ENCODE assay signal across 13 cellular contexts in the genomic region with DNA sequence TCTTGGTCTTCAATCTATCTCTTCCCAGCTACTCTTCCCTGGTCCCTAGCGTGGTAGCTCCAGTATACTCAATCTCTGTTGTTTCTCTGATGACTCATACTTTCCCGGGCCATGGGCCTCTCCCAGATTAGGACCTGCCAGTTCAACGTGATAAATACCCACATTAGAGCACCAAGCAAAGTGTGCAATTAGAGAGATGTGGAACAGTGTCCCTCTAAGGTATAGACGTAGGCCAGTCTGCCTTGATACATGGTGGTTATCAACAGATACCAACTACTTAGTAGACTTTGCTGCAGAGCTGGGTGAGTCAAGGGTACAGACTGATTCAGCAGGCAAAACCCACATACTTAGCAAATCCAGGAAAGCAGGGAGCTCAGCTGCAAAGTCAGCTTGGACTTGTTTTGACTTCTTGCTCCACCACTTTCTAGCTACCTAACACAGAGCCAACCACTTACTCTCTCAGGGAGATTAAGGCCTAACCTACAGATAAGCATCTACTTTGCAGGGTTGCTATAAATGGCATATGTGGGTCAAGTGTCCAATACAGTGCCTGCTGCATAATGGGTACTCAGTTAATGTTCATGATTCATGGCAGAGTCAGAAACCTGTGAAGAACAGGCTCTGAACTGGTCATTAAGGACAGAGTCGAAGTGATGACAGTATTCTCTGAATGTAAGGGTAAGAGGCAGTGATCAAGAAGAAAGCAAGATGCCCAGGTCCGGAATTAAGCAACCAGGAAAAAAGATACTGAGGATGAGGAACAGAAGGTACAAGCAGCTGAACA.
A peak's percentile ranks its signal among the peaks of the same experiment; 100 is the strongest.
DNase-seq lines count a peak whose midpoint lies in the region; ATAC-seq and TF ChIP-seq lines count a peak whose summit lies in the region.
"Had no signal": no experiment of that assay in that cellular context is flagged by ENCODE, and none has a peak within 500 bp of the region (broad histone marks: within the 10 kb centered on the region; RNA-seq: fewer than 3 reads in every experiment).

No MANE protein-coding gene starts in this region.

- BruUV-seq in A673 (replicated peaks; lab: Mats Ljungman, UMichigan), result no TSS peak

- peaks cover 69% of the 10 kb centered on the region for H3K4me1 ChIP-seq in A673 (ENCODE audit: insufficient read depth, low read length, poor library complexity, severe bottlenecking)

- CTCF ChIA-PET in A673 (lab: Charles Lee) (no interaction called here), T-cell (lab: Charles Lee) (no interaction called here)

- no peaks in the 10 kb centered on the region for H3K9me3 ChIP-seq in A673 (ENCODE audit: low read depth, low read length, poor library complexity, severe bottlenecking)
- H3K9me3 ChIP-seq: esophagus muscularis mucosa, suprapubic skin had no signal

- H3K27me3 ChIP-seq in A673 (replicated peaks; ENCODE audit: insufficient read depth, low read depth, low read length, poor library complexity), result no peaks in the 10 kb centered on the region
- H3K27me3 ChIP-seq: esophagus muscularis mucosa, suprapubic skin had no signal

- no peak overlapping the region for H3K27ac Mint-ChIP-seq in T-cell

- no peaks in the 10 kb centered on the region for H3K4me1 Mint-ChIP-seq in T-cell

- H3K36me3 ChIP-seq in A673 (ENCODE audit: insufficient read depth, low read length, poor library complexity, severe bottlenecking), result peaks cover 6% of the 10 kb centered on the region
- H3K36me3 ChIP-seq: esophagus muscularis mucosa, suprapubic skin had no signal

- no peaks in the 10 kb centered on the region for H3K9me3 Mint-ChIP-seq in T-cell

- DNase-seq in A673 (ENCODE audit: low spot score), result peak; percentile 78
- peak; percentile 73 for DNase-seq in LoVo (ENCODE audit: low spot score)
- peak in 2 of 61 donors; percentile 4 to 23 for DNase-seq in caudate nucleus (lab: John Stamatoyannopoulos, UW)
- no peak for DNase-seq in left lobe of liver (ENCODE audit: low spot score)
- no peak for DNase-seq in NCI-H1105 (lab: John Stamatoyannopoulos, UW)
- DNase-seq in activated naive CD4-positive, alpha-beta T cell treated with Interleukin-2 at 50 U/mL for 16 hours, result no peak
- DNase-seq in T-cell, result no peak
- DNase-seq: activated gamma-delta T cell; IMR-90; stimulated activated CD4-positive, alpha-beta T cell treated with anti-CD3 and anti-CD28 coated beads, Interleukin-15, amount 100 ng/mL, for 24 hours had no signal

- no peaks in the 10 kb centered on the region for H3K27me3 Mint-ChIP-seq in T-cell

- POLR2A ChIA-PET in A673 (lab: Charles Lee; ENCODE audit: low non-redundant PET) (no interaction called here), T-cell (lab: Charles Lee) (no interaction called here)

- ATAC-seq in left lobe of liver, result peak; percentile 24
- ATAC-seq in GM18909 (IDR thresholded peaks at IDR 0.05; ENCODE audit: poor library complexity, unreplicated experiment), result no peak
- no peak for ATAC-seq in T-cell (replicated peaks in 1 of 4)

- intact Hi-C loops in A673 (cut with micrococcal nuclease; ENCODE audit: unreplicated experiment), result loop anchor here (5.0 to 10.0 kb wide), 2 partner anchors 33 to 96 kb away; no protein-coding TSS in a partner anchor

- H3K4me3 Mint-ChIP-seq in T-cell, result no peak overlapping the region

- H3K27ac ChIP-seq in A673 (ENCODE audit: low read depth, low read length, poor library complexity, severe bottlenecking), result peak overlapping the region; percentile 98
- H3K27ac ChIP-seq in caudate nucleus (ENCODE audit: low read depth, low read length), result peak overlapping the region; percentile 9
- H3K27ac ChIP-seq: esophagus muscularis mucosa, suprapubic skin had no signal

- no peak for TF ChIP-seq CTCF in A673 (conservative IDR thresholded peaks at IDR 0.05; ENCODE audit: low read depth, low read length)

- H3K36me3 Mint-ChIP-seq in T-cell, result no peaks in the 10 kb centered on the region

- H3K4me3 ChIP-seq in A673 (ENCODE audit: low read depth, low read length, poor library complexity, severe bottlenecking), result no peak overlapping the region
- H3K4me3 ChIP-seq: esophagus muscularis mucosa, suprapubic skin had no signal

Comparison
In these comparisons a context has a peak if more than half of its experiments do, and no peak if none do; other contexts are left out.
1. DNase-seq: peak in A673 (single experiment) and LoVo (single experiment); none in left lobe of liver (single experiment), NCI-H1105 (single experiment), activated naive CD4-positive, alpha-beta T cell treated with Interleukin-2 at 50 U/mL for 16 hours (single experiment) and T-cell (0 of 34).